In the genomic region with DNA sequence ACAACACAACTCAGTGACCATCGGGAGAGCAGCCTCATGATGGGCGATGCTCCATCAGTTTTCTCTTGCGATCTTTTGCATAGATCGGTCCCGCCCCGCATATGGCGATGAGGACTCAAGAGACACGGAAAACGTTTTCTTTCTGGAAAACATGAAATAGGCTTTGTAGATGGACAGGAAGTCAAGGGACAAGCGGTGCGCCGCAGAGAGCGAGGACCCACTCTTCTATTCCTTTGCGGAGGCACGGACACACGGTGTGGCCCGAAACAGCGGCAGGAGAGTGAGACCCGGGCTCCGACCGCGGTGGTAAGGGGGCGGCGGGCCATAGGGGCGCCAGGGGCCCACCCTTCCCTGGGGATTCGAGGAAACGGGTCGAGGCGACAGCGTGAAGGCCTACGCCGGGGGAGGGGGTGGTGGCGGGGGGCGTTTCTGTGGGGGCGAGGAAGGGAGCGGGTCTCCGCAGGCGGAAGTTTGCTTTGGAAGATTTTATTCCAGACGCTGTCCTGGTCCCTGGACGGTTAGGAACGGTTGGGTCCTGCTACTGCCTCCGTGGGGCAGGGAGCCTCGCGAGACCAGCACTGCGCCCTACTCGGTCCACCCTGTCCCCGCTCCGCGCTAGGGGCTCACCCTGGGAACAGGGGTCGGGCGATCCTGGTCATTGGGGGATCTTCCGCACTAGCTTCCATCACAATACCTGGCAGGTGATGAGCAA, we compare ENCODE assay signal across 9 cellular contexts. TPM values are rescaled to one million over a fixed set of nuclear protein-coding genes. Genes with fewer than 3 reads are reported as not detected.
DNase-seq lines count a peak whose midpoint lies in the region; ATAC-seq and TF ChIP-seq lines count a peak whose summit lies in the region.
"Had no signal": no experiment of that assay in that cellular context is flagged by ENCODE, and none has a peak within 500 bp of the region (broad histone marks: within the 10 kb centered on the region; RNA-seq: fewer than 3 reads in every experiment).

No MANE protein-coding gene starts in this region.

- intact Hi-C loops in left ventricle myocardium superior (cut with micrococcal nuclease) (no loop called here), gastrocnemius medialis (cut with DNase I; ENCODE audit: low total_unique reads) (loop anchor here (1.0 kb wide), 4 partner anchors 28 to 179 kb away; a partner anchor contains a TSS)

- H3K4me2 ChIP-seq in Loucy (ENCODE audit: low read depth, low read length, poor library complexity, severe bottlenecking) = peak overlapping the region; percentile 97

- H2AFZ ChIP-seq in Loucy (ENCODE audit: low read length) = peak overlapping the region; percentile 94

- H3K9ac ChIP-seq in Loucy (ENCODE audit: low read depth, low read length, poor library complexity, severe bottlenecking) = peak overlapping the region; percentile 66

- H3K9me3 ChIP-seq in Loucy (ENCODE audit: insufficient read depth, low read depth, low read length) (no peaks in the 10 kb centered on the region), gastrocnemius medialis (no peaks in the 10 kb centered on the region)

- H3K27me3 Mint-ChIP-seq in activated T-cell treated with anti-CD3 and anti-CD28 coated beads, Interleukin-2, amount 50 U/mL, for 4 hours (ENCODE audit: low read depth) = no peaks in the 10 kb centered on the region

- H3F3A ChIP-seq in Loucy (ENCODE audit: low read depth) = no peaks in the 10 kb centered on the region

- H3K4me3 Mint-ChIP-seq in activated T-cell treated with anti-CD3 and anti-CD28 coated beads, Interleukin-2, amount 50 U/mL, for 4 hours = peak overlapping the region; percentile 92

- peak; percentile 59 for DNase-seq in activated CD8-positive, alpha-beta memory T cell treated with anti-CD3 and anti-CD28 coated beads for 24 hours
- no peak for DNase-seq in activated CD8-positive, alpha-beta memory T cell treated with anti-CD3 and anti-CD28 coated beads, Interleukin-2, amount 50 U/mL, for 4 hours
- no peak for DNase-seq in activated T-cell treated with anti-CD3 and anti-CD28 coated beads, Interleukin-2, amount 50 U/mL, for 4 hours
- DNase-seq in left ventricle myocardium superior (no peak), gastrocnemius medialis (no peak), Kasumi-1 (lab: John Stamatoyannopoulos, UW) (no peak), DMS79 treated with DMSO at 0.1 percent for 48 hours (lab: John Stamatoyannopoulos, UW) (no peak)

- peaks cover 3% of the 10 kb centered on the region for H3K36me3 Mint-ChIP-seq in activated T-cell treated with anti-CD3 and anti-CD28 coated beads, Interleukin-2, amount 50 U/mL, for 4 hours (ENCODE audit: insufficient read depth)

- in situ Hi-C loops in gastrocnemius medialis (cut with MboI; ENCODE audit: low sequenced_read_pairs in 4 of 4) = no loop called here

- H3K79me2 ChIP-seq in Loucy (ENCODE audit: insufficient read depth, low read length) = peaks cover 9% of the 10 kb centered on the region; the same call in 1 of the 2 replicates

- ATAC-seq in activated T-cell treated with anti-CD3 and anti-CD28 coated beads, Interleukin-2, amount 50 U/mL, for 4 hours = peak in 1 of 2 donors; percentile 1
- ATAC-seq in left ventricle myocardium superior (peak; percentile 25), gastrocnemius medialis (peak in 1 of 2 donors; percentile 10)

- H3K9me2 ChIP-seq in Loucy (replicated peaks; ENCODE audit: low read depth, low read length) = no peaks in the 10 kb centered on the region

- H3K4me1 ChIP-seq in Loucy (ENCODE audit: insufficient read depth, low read length, poor library complexity, severe bottlenecking) (peaks cover 17% of the 10 kb centered on the region), gastrocnemius medialis (peaks cover 12 to 14% of the 10 kb centered on the region in 2 donors)

- H3K4me3 ChIP-seq in Loucy (ENCODE audit: low read length, poor library complexity, severe bottlenecking) (peak overlapping the region; percentile 92), gastrocnemius medialis (peak overlapping the region; percentile 63 to 88 (median 84))

- H4K20me1 ChIP-seq in Loucy (ENCODE audit: insufficient read depth, low read length, poor library complexity, severe bottlenecking) = no peaks in the 10 kb centered on the region

- no peaks in the 10 kb centered on the region for H3K36me3 ChIP-seq in Loucy (ENCODE audit: insufficient read depth, low read length)
- H3K36me3 ChIP-seq in gastrocnemius medialis = no peaks in the 10 kb centered on the region

- peaks cover 30% of the 10 kb centered on the region for H3K4me1 Mint-ChIP-seq in activated T-cell treated with anti-CD3 and anti-CD28 coated beads, Interleukin-2, amount 50 U/mL, for 4 hours (ENCODE audit: low read depth)

- H3K27me3 ChIP-seq in Loucy (ENCODE audit: insufficient read depth, low read length, poor library complexity, severe bottlenecking) (no peaks in the 10 kb centered on the region), gastrocnemius medialis (no peaks in the 10 kb centered on the region)

- H3K27ac ChIP-seq in gastrocnemius medialis = peak overlapping the region; percentile 75 to 80 (median 79)

- TF ChIP-seq CTCF in Loucy (conservative IDR thresholded peaks at IDR 0.05; ENCODE audit: low read length) (no peak), gastrocnemius medialis (IDR thresholded peaks at IDR 0.05 in 4 of 5, conservative IDR thresholded peaks at IDR 0.05 in 1 of 5) (no peak)

- TF ChIP-seq POLR2A in gastrocnemius medialis (IDR thresholded peaks at IDR 0.05) = no peak

- H3K9me3 Mint-ChIP-seq in activated T-cell treated with anti-CD3 and anti-CD28 coated beads, Interleukin-2, amount 50 U/mL, for 4 hours = no peaks in the 10 kb centered on the region

RNA-seq across cellular contexts. Expression of a gene that starts 0.8 kb away (rescaled TPM):
- total RNA-seq in activated T-cell treated with anti-CD3 and anti-CD28 coated beads, Interleukin-2, amount 50 U/mL, for 4 hours = 10 to 100 TPM in 2 of 3 donors, 1 to 10 TPM in 1; 9.6 to 10.4 (median 10.1) TPM
- total RNA-seq in left ventricle myocardium superior (5.5 TPM), gastrocnemius medialis (1 to 10 TPM; 3.9 to 8.3 (median 4.6) TPM)

RNA-seq across cellular contexts. Expression of a gene that starts 14.1 kb away (rescaled TPM):
- under 1 TPM; 0.08 to 0.16 (median 0.16) TPM for total RNA-seq in activated T-cell treated with anti-CD3 and anti-CD28 coated beads, Interleukin-2, amount 50 U/mL, for 4 hours
- total RNA-seq in left ventricle myocardium superior = 0.67 TPM
- total RNA-seq in gastrocnemius medialis = 10 to 100 TPM in 2 of 4 donors, 1 to 10 TPM in 2; 4.2 to 24.5 (median 14.3) TPM
- total RNA-seq: glomerular endothelial cell had no signal

RNA-seq across cellular contexts. Expression of a gene that starts 27.8 kb away (rescaled TPM):
- total RNA-seq in activated T-cell treated with anti-CD3 and anti-CD28 coated beads, Interleukin-2, amount 50 U/mL, for 4 hours = 100 to 1,000 TPM; 156 to 167 (median 163) TPM
- total RNA-seq in left ventricle myocardium superior = 42.7 TPM
- total RNA-seq in gastrocnemius medialis = 10 to 100 TPM; 61.4 to 74.7 (median 65.6) TPM

RNA-seq across cellular contexts. Expression of a gene that starts 40.5 kb away (rescaled TPM):
- total RNA-seq in activated T-cell treated with anti-CD3 and anti-CD28 coated beads, Interleukin-2, amount 50 U/mL, for 4 hours = 1 to 10 TPM; 1.1 to 5.1 (median 3.7) TPM
- total RNA-seq in left ventricle myocardium superior (13.0 TPM), gastrocnemius medialis (100 to 1,000 TPM in 3 of 4 donors, 10 to 100 TPM in 1; 61.3 to 251 (median 163) TPM)
- total RNA-seq: glomerular endothelial cell had no signal

RNA-seq across cellular contexts. Expression of a gene that starts 48.5 kb away (rescaled TPM):
- total RNA-seq in activated T-cell treated with anti-CD3 and anti-CD28 coated beads, Interleukin-2, amount 50 U/mL, for 4 hours = under 1 TPM; 0.33 to 0.90 (median 0.87) TPM
- total RNA-seq in left ventricle myocardium superior (not detected), gastrocnemius medialis (not detected)
- total RNA-seq: glomerular endothelial cell had no signal
